Comparison of ENCODE assay signal across 8 cellular contexts in the genomic region with DNA sequence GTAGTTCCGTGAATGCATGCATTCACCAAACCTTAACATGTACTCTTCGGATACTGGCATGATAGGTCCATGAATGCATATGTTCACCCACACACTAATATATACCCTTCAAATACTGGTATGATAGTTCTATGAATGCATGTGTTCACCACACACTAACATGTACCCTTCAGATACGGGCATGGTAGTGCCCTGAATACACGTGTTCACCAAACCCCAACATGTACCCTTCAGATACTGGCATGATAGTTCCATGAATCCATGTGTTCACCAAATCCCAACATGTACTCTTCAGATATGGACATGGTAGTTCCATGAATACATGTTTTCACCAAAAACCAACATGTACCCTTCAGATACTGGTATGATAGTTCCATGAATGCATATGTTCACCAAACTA. TPM values are rescaled to one million over a fixed set of nuclear protein-coding genes. Genes with fewer than 3 reads are reported as not detected.
"Had no signal": no experiment of that assay in that cellular context is flagged by ENCODE, and none has a peak within 500 bp of the region (broad histone marks: within the 10 kb centered on the region; RNA-seq: fewer than 3 reads in every experiment).

No MANE protein-coding gene starts in this region.

- FAIRE-seq: K562 had no signal

- ATAC-seq: K562 had no signal

- H3K4me2 ChIP-seq: KMS-11 had no signal

- H3K27ac ChIP-seq: HL-60, KMS-11 had no signal

- H3K4me3 ChIP-seq: K562 had no signal

- DNase-seq: IMR-90, KBM-7, KG1 had no signal

- H3K9ac ChIP-seq: KMS-11 had no signal

RNA-seq across cellular contexts. Expression of a gene that starts 48.5 kb away (rescaled TPM):
- total RNA-seq: HT-29, HT1080, IMR-90, K562 had no signal
- polyA plus RNA-seq: IMR-90, K562 had no signal
